Comparison of ENCODE assay signal across 8 cellular contexts in genomic region chr2:10448646-10449480, GRCh38. TPM values are rescaled to one million over a fixed set of nuclear protein-coding genes. Genes with fewer than 3 reads are reported as not detected.
DNase-seq lines count a peak whose midpoint lies in the region; ATAC-seq, FAIRE-seq and TF ChIP-seq lines count a peak whose summit lies in the region.

No MANE protein-coding gene starts in this region.

- peak overlapping the region; percentile 82 for H3K4me3 Mint-ChIP-seq in activated T-cell treated with anti-CD3 and anti-CD28 coated beads, Interleukin-2, amount 50 U/mL, for 4 hours
- peak overlapping the region; percentile 55 for H3K4me3 Mint-ChIP-seq in osteocyte (ENCODE audit: unreplicated experiment)

- H3K36me3 Mint-ChIP-seq in activated T-cell treated with anti-CD3 and anti-CD28 coated beads, Interleukin-2, amount 50 U/mL, for 4 hours (ENCODE audit: insufficient read depth), result peaks cover 18% of the 10 kb centered on the region
- peaks cover 10% of the 10 kb centered on the region for H3K36me3 Mint-ChIP-seq in osteocyte (ENCODE audit: unreplicated experiment)

- peaks cover 37% of the 10 kb centered on the region for H3K4me1 Mint-ChIP-seq in activated T-cell treated with anti-CD3 and anti-CD28 coated beads, Interleukin-2, amount 50 U/mL, for 4 hours (ENCODE audit: low read depth)
- peaks cover 33% of the 10 kb centered on the region for H3K4me1 Mint-ChIP-seq in osteocyte (ENCODE audit: unreplicated experiment)

- no peak for FAIRE-seq in D721Med (lab: Jason Lieb, UNC)

- H3K9me3 ChIP-seq in testis, result no peaks in the 10 kb centered on the region

- peak overlapping the region; percentile 88 to 97 for H3K27ac ChIP-seq in testis

- peaks cover 15% of the 10 kb centered on the region for H3K4me1 ChIP-seq in testis

- peak overlapping the region; percentile 47 for H3K27ac Mint-ChIP-seq in osteocyte (ENCODE audit: unreplicated experiment)

- no peaks in the 10 kb centered on the region for H3K27me3 ChIP-seq in testis

- peak; percentile 59 for ATAC-seq in GM21447 (IDR thresholded peaks at IDR 0.05; ENCODE audit: unreplicated experiment)
- peak; percentile 65 to 68 for ATAC-seq in activated T-cell treated with anti-CD3 and anti-CD28 coated beads, Interleukin-2, amount 50 U/mL, for 4 hours

- no peak for TF ChIP-seq CTCF in D721Med (IDR thresholded peaks at IDR 0.05; ENCODE audit: insufficient read depth, missing control alignments)
- TF ChIP-seq CTCF in osteocyte (IDR thresholded peaks at IDR 0.05), result no peak
- no peak for TF ChIP-seq CTCF in testis (IDR thresholded peaks at IDR 0.05)

- DNase-seq in D721Med (ENCODE audit: insufficient read length, low spot score) (peak; percentile 93), HUDEP-2 (lab: John Stamatoyannopoulos, UW; ENCODE audit: unreplicated experiment in 76 of 76) (peak in 55 of 76 experiments; percentile 17 to 98 (median 92)), OCI-M1 (lab: John Stamatoyannopoulos, UW) (peak; percentile 98), fibroblast of the conjunctiva (ENCODE audit: low read depth) (peak; percentile 68), osteocyte (ENCODE audit: extremely low spot score, unreplicated experiment) (peak; percentile 95), testis (peak; percentile 90)
- peak; percentile 94 for DNase-seq in activated T-cell treated with anti-CD3 and anti-CD28 coated beads, Interleukin-2, amount 50 U/mL, for 4 hours

- no peaks in the 10 kb centered on the region for H3K36me3 ChIP-seq in testis (ENCODE audit: low read depth, missing control alignments)

- H3K4me3 ChIP-seq in testis, result peak overlapping the region; percentile 81 to 87

- intact Hi-C loops in testis (cut with DNase I; ENCODE audit: low total_unique reads), result no loop called here

- H3K27me3 Mint-ChIP-seq in activated T-cell treated with anti-CD3 and anti-CD28 coated beads, Interleukin-2, amount 50 U/mL, for 4 hours (ENCODE audit: low read depth), result no peaks in the 10 kb centered on the region
- H3K27me3 Mint-ChIP-seq in osteocyte (ENCODE audit: unreplicated experiment), result no peaks in the 10 kb centered on the region

- 1 to 3% methylated on average over 18 to 48 of the region's 61 CpGs for WGBS in testis, 2 donors

- no peak for TF ChIP-seq POLR2A in testis (IDR thresholded peaks at IDR 0.05)

- no peaks in the 10 kb centered on the region for H3K9me3 Mint-ChIP-seq in activated T-cell treated with anti-CD3 and anti-CD28 coated beads, Interleukin-2, amount 50 U/mL, for 4 hours
- no peaks in the 10 kb centered on the region for H3K9me3 Mint-ChIP-seq in osteocyte (ENCODE audit: unreplicated experiment)

RNA-seq across cellular contexts. Expression of gene ODC1, which starts 0.7 kb away (rescaled TPM):
- total RNA-seq in activated T-cell treated with anti-CD3 and anti-CD28 coated beads, Interleukin-2, amount 50 U/mL, for 4 hours, result 100 to 1,000 TPM; 581 to 619 (median 602) TPM
- total RNA-seq in osteocyte (41.7 and 44.8 TPM in 2 replicates), testis (100 to 1,000 TPM; 208 to 321 TPM)
- 309 TPM for polyA plus RNA-seq in testis (ENCODE audit: insufficient read depth, low read depth, low replicate concordance)

Comparison
In these comparisons a context has a peak if more than half of its experiments do, and no peak if none do; other contexts are left out.
1. Peak in every context shown above with its lines: DNase-seq, ATAC-seq, H3K4me3 ChIP-seq and H3K27ac ChIP-seq.